In genomic region chr7:140084972-140085371, GRCh38 we compare ENCODE assay signal across 9 cellular contexts. TPM values are rescaled to one million over a fixed set of nuclear protein-coding genes. Genes with fewer than 3 reads are reported as not detected.
DNase-seq lines count a peak whose midpoint lies in the region; ATAC-seq, FAIRE-seq and TF ChIP-seq lines count a peak whose summit lies in the region.
"Had no signal": no experiment of that assay in that cellular context is flagged by ENCODE, and none has a peak within 500 bp of the region (broad histone marks: within the 10 kb centered on the region; RNA-seq: fewer than 3 reads in every experiment).

No MANE protein-coding gene starts in this region.

- H3K4me1 Mint-ChIP-seq in T-helper 17 cell = peaks cover 18% of the 10 kb centered on the region
- H3K4me1 Mint-ChIP-seq in naive thymus-derived CD8-positive, alpha-beta T cell = peaks cover 17 to 43% (median 37%) of the 10 kb centered on the region in 4 donors

- no peak for DNase-seq in T-helper 17 cell
- no peak for DNase-seq in naive thymus-derived CD8-positive, alpha-beta T cell
- no peak for DNase-seq in dorsolateral prefrontal cortex
- DNase-seq in SHP77 (lab: John Stamatoyannopoulos, UW) = no peak
- no peak for DNase-seq in H54 (ENCODE audit: insufficient read length, low spot score)
- DNase-seq in 8988T = no peak
- DNase-seq: lower lobe of right lung had no signal

- no peak for FAIRE-seq in H54 (lab: Jason Lieb, UNC)

- POLR2A ChIA-PET in naive thymus-derived CD8-positive, alpha-beta T cell (lab: Charles Lee) = no interaction called here

- H3K27me3 ChIP-seq in dorsolateral prefrontal cortex = no peaks in the 10 kb centered on the region

- ATAC-seq in GM19023 (IDR thresholded peaks at IDR 0.05; ENCODE audit: unreplicated experiment) = peak; percentile 89
- ATAC-seq in HG02642 (IDR thresholded peaks at IDR 0.05; ENCODE audit: poor library complexity, unreplicated experiment) = peak; percentile 75
- ATAC-seq in T-helper 17 cell = peak; percentile 68
- peak; percentile 47 to 65 for ATAC-seq in naive thymus-derived CD8-positive, alpha-beta T cell

- TF ChIP-seq POLR2A in H54 (IDR thresholded peaks at IDR 0.05; ENCODE audit: low read depth, low read length) = no peak

- no peak for TF ChIP-seq CTCF in dorsolateral prefrontal cortex (IDR thresholded peaks at IDR 0.05 in 54 of 56, conservative IDR thresholded peaks at IDR 0.05 in 2 of 56; ENCODE audit: low read depth in 1 of 56, partially characterized antibody in 56 of 56)

- no peak overlapping the region for H3K27ac ChIP-seq in dorsolateral prefrontal cortex
- H3K27ac ChIP-seq: lower lobe of right lung had no signal

- peak overlapping the region; percentile 77 for H3K4me3 Mint-ChIP-seq in T-helper 17 cell
- H3K4me3 Mint-ChIP-seq in naive thymus-derived CD8-positive, alpha-beta T cell = peak overlapping the region in 9 of 10 donors; percentile 1 to 78 (median 48)

- no peaks in the 10 kb centered on the region for H3K9me3 Mint-ChIP-seq in naive thymus-derived CD8-positive, alpha-beta T cell

- H3K4me3 ChIP-seq in dorsolateral prefrontal cortex = no peak overlapping the region
- H3K4me3 ChIP-seq: lower lobe of right lung had no signal

- no peaks in the 10 kb centered on the region for H3K9me3 ChIP-seq in T-helper 17 cell (ENCODE audit: control insufficient read depth, low read length, poor library complexity, severe bottlenecking)
- H3K9me3 ChIP-seq: lower lobe of right lung had no signal

- H3K27me3 Mint-ChIP-seq in T-helper 17 cell = no peaks in the 10 kb centered on the region
- no peaks in the 10 kb centered on the region for H3K27me3 Mint-ChIP-seq in naive thymus-derived CD8-positive, alpha-beta T cell

- H3K36me3 Mint-ChIP-seq in T-helper 17 cell (ENCODE audit: low read depth) = no peaks in the 10 kb centered on the region
- H3K36me3 Mint-ChIP-seq in naive thymus-derived CD8-positive, alpha-beta T cell = peaks cover 0 to 16% (median 0%) of the 10 kb centered on the region in 3 donors

- peak overlapping the region; percentile 81 for H3K27ac Mint-ChIP-seq in T-helper 17 cell
- H3K27ac Mint-ChIP-seq in naive thymus-derived CD8-positive, alpha-beta T cell = peak overlapping the region; percentile 34 to 89 (median 68)

- intact Hi-C loops in dorsolateral prefrontal cortex (cut with DNase I) = no loop called here

RNA-seq across cellular contexts. Expression of gene PARP12, which starts 22.2 kb away (rescaled TPM):
- total RNA-seq in T-helper 17 cell (100 to 1,000 TPM; 134 to 138 TPM), dorsolateral prefrontal cortex (10 to 100 TPM in 71 of 120 experiments, 1 to 10 TPM in 49; 4.2 to 27.1 (median 10.4) TPM)
- 100 to 1,000 TPM; 105 to 106 TPM for total RNA-seq in naive thymus-derived CD8-positive, alpha-beta T cell
- polyA plus RNA-seq in naive thymus-derived CD8-positive, alpha-beta T cell = 10 to 100 TPM; 18.9 to 34.6 (median 28.1) TPM
